In the genomic region with DNA sequence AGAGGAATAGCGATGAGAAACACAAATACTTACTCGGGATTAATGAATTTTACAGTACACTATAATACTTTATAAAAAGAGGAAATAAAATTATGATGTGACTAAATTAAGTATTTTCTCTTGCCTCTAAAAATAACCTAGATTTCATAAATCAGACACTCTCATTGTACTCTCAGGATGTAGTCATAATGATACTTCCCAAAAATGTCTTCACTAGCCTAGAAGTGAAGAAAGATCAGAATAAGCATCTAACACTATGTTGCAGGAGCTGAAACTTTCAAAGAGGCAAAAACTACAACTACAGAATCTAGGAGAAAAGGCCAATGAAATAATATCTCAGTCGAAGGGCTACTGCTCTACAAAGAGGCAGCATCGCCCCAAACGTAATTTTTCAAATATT, we compare ENCODE assay signal across 14 cellular contexts. TPM values are rescaled to one million over a fixed set of nuclear protein-coding genes. Genes with fewer than 3 reads are reported as not detected.
DNase-seq lines count a peak whose midpoint lies in the region; ATAC-seq and TF ChIP-seq lines count a peak whose summit lies in the region.
"Had no signal": no experiment of that assay in that cellular context is flagged by ENCODE, and none has a peak within 500 bp of the region (broad histone marks: within the 10 kb centered on the region; RNA-seq: fewer than 3 reads in every experiment).

No MANE protein-coding gene starts in this region.

- H3K27ac ChIP-seq in CD4-positive, alpha-beta T cell (ENCODE audit: low read depth, low read length) = no peak overlapping the region
- H3K27ac ChIP-seq in endodermal cell (ENCODE audit: low read depth, low read length) = no peak overlapping the region

- CTCF ChIA-PET in CD4-positive, alpha-beta T cell (lab: Charles Lee) = interaction anchor here (1.6 kb wide), 1 partner anchor 459 kb away, joined by 9 read pairs; no protein-coding TSS in a partner anchor
- CTCF ChIA-PET in activated CD8-positive, alpha-beta T cell treated with anti-CD3 and anti-CD28 coated beads for 36 hours (lab: Charles Lee) = interaction anchor here (1.3 kb wide), 1 partner anchor 24 kb away, joined by 3 read pairs; no protein-coding TSS in a partner anchor

- ATAC-seq in GM21526 (IDR thresholded peaks at IDR 0.05; ENCODE audit: low FRiP score, unreplicated experiment) (peak; percentile 76), HG03571 (IDR thresholded peaks at IDR 0.05; ENCODE audit: unreplicated experiment) (peak; percentile 47)
- no peak for ATAC-seq in CD4-positive, alpha-beta T cell (ENCODE audit: poor library complexity)
- no peak for ATAC-seq in activated CD8-positive, alpha-beta T cell treated with anti-CD3 and anti-CD28 coated beads for 36 hours
- no peak for ATAC-seq in stimulated activated naive CD8-positive, alpha-beta T cell treated with anti-CD3 and anti-CD28 coated beads, Interleukin-15, amount 100 ng/mL, for 72 hours

- no peaks in the 10 kb centered on the region for H3K27me3 ChIP-seq in CD4-positive, alpha-beta T cell (ENCODE audit: control insufficient read depth, insufficient read depth, low read length)
- H3K27me3 ChIP-seq in endodermal cell (ENCODE audit: control insufficient read depth, insufficient read depth, low read length, poor library complexity, severe bottlenecking) = no peaks in the 10 kb centered on the region

- WGBS in endodermal cell (ENCODE audit: insufficient coverage in 1 of 2, insufficient read length in 1 of 2), 2 experiments = 75% methylated on average over 2 of the region's 5 CpGs; no CpG with 5 or more reads in 1 of the 2 experiments

- H3K36me3 ChIP-seq in endodermal cell (ENCODE audit: control insufficient read depth, insufficient read depth, low read length) = no peaks in the 10 kb centered on the region

- no peaks in the 10 kb centered on the region for H3K27me3 Mint-ChIP-seq in CD4-positive, alpha-beta T cell
- H3K27me3 Mint-ChIP-seq in activated CD8-positive, alpha-beta T cell treated with anti-CD3 and anti-CD28 coated beads for 36 hours = no peaks in the 10 kb centered on the region
- H3K27me3 Mint-ChIP-seq in stimulated activated naive CD8-positive, alpha-beta T cell treated with anti-CD3 and anti-CD28 coated beads, Interleukin-15, amount 100 ng/mL, for 72 hours = no peaks in the 10 kb centered on the region
- no peaks in the 10 kb centered on the region for H3K27me3 Mint-ChIP-seq in endodermal cell (ENCODE audit: insufficient read depth)
- H3K27me3 Mint-ChIP-seq: activated naive CD8-positive, alpha-beta T cell had no signal

- H3K9me3 Mint-ChIP-seq in CD4-positive, alpha-beta T cell = no peaks in the 10 kb centered on the region
- no peaks in the 10 kb centered on the region for H3K9me3 Mint-ChIP-seq in activated CD8-positive, alpha-beta T cell treated with anti-CD3 and anti-CD28 coated beads for 36 hours
- no peaks in the 10 kb centered on the region for H3K9me3 Mint-ChIP-seq in stimulated activated naive CD8-positive, alpha-beta T cell treated with anti-CD3 and anti-CD28 coated beads, Interleukin-15, amount 100 ng/mL, for 72 hours
- no peaks in the 10 kb centered on the region for H3K9me3 Mint-ChIP-seq in endodermal cell
- H3K9me3 Mint-ChIP-seq: T-helper 1 cell treated with Interleukin-12 subunit alpha and Interleukin-12 subunit beta and Interleukin-4 antibody, amounts not matched to agents 30 μg/mL and 1 μg/mL, for 36 hours had no signal

- no peaks in the 10 kb centered on the region for H3K36me3 Mint-ChIP-seq in CD4-positive, alpha-beta T cell (ENCODE audit: low read depth)
- H3K36me3 Mint-ChIP-seq in activated CD8-positive, alpha-beta T cell treated with anti-CD3 and anti-CD28 coated beads for 36 hours (ENCODE audit: low read depth) = no peaks in the 10 kb centered on the region
- no peaks in the 10 kb centered on the region for H3K36me3 Mint-ChIP-seq in endodermal cell (ENCODE audit: low read depth)
- H3K36me3 Mint-ChIP-seq: activated naive CD8-positive, alpha-beta T cell had no signal

- DNase-seq in GM10266 (ENCODE audit: extremely low spot score) (peak; percentile 5), germinal center (ENCODE audit: low spot score) (peak; percentile 10), endodermal cell (no peak)
- DNase-seq in CD4-positive, alpha-beta T cell = no peak
- no peak for DNase-seq in activated CD8-positive, alpha-beta T cell treated with anti-CD3 and anti-CD28 coated beads for 36 hours
- DNase-seq in stimulated activated naive CD8-positive, alpha-beta T cell treated with anti-CD3 and anti-CD28 coated beads, Interleukin-15, amount 100 ng/mL, for 72 hours = no peak
- DNase-seq: activated T-cell treated with anti-CD3 and anti-CD28 coated beads, Interleukin-2, amount 50 U/mL, for 1 hour; effector CD4-positive, alpha-beta T cell; left colon; substantia nigra had no signal

- H3K4me1 Mint-ChIP-seq in CD4-positive, alpha-beta T cell (ENCODE audit: low read depth) = no peaks in the 10 kb centered on the region
- H3K4me1 Mint-ChIP-seq in activated CD8-positive, alpha-beta T cell treated with anti-CD3 and anti-CD28 coated beads for 36 hours (ENCODE audit: low read depth) = peaks cover 9% of the 10 kb centered on the region
- peaks cover 7% of the 10 kb centered on the region for H3K4me1 Mint-ChIP-seq in stimulated activated naive CD8-positive, alpha-beta T cell treated with anti-CD3 and anti-CD28 coated beads, Interleukin-15, amount 100 ng/mL, for 72 hours
- H3K4me1 Mint-ChIP-seq in endodermal cell = peaks cover 7% of the 10 kb centered on the region

- H3K4me3 Mint-ChIP-seq in CD4-positive, alpha-beta T cell = no peak overlapping the region
- no peak overlapping the region for H3K4me3 Mint-ChIP-seq in activated CD8-positive, alpha-beta T cell treated with anti-CD3 and anti-CD28 coated beads for 36 hours
- H3K4me3 Mint-ChIP-seq in stimulated activated naive CD8-positive, alpha-beta T cell treated with anti-CD3 and anti-CD28 coated beads, Interleukin-15, amount 100 ng/mL, for 72 hours = no peak overlapping the region
- H3K4me3 Mint-ChIP-seq in endodermal cell = no peak overlapping the region
- H3K4me3 Mint-ChIP-seq: activated naive CD8-positive, alpha-beta T cell; T-helper 1 cell treated with Interleukin-12 subunit alpha and Interleukin-12 subunit beta and Interleukin-4 antibody, amounts not matched to agents 30 μg/mL and 1 μg/mL, for 36 hours had no signal

- intact Hi-C loops in CD4-positive, alpha-beta T cell (cut with DNase I, micrococcal nuclease) = loop anchor here (5.0 to 10.0 kb wide), 3 partner anchors 229 to 1097 kb away; no protein-coding TSS in a partner anchor
- intact Hi-C loops in activated CD8-positive, alpha-beta T cell treated with anti-CD3 and anti-CD28 coated beads for 36 hours (cut with micrococcal nuclease) = loop anchor here (10.0 kb wide), 1 partner anchor 199 kb away; no protein-coding TSS in a partner anchor

- no peaks in the 10 kb centered on the region for H3K4me1 ChIP-seq in endodermal cell (ENCODE audit: control insufficient read depth, insufficient read depth, low read length)

- no peak overlapping the region for H3K27ac Mint-ChIP-seq in CD4-positive, alpha-beta T cell
- no peak overlapping the region for H3K27ac Mint-ChIP-seq in activated CD8-positive, alpha-beta T cell treated with anti-CD3 and anti-CD28 coated beads for 36 hours
- H3K27ac Mint-ChIP-seq in stimulated activated naive CD8-positive, alpha-beta T cell treated with anti-CD3 and anti-CD28 coated beads, Interleukin-15, amount 100 ng/mL, for 72 hours = no peak overlapping the region
- H3K27ac Mint-ChIP-seq in endodermal cell = no peak overlapping the region
- H3K27ac Mint-ChIP-seq: activated naive CD8-positive, alpha-beta T cell; T-helper 1 cell treated with Interleukin-12 subunit alpha and Interleukin-12 subunit beta and Interleukin-4 antibody, amounts not matched to agents 30 μg/mL and 1 μg/mL, for 36 hours had no signal

- no peak overlapping the region for H3K9ac ChIP-seq in endodermal cell (ENCODE audit: extremely low read depth, low read length, poor library complexity, severe bottlenecking)

- no peak overlapping the region for H3K4me3 ChIP-seq in endodermal cell (ENCODE audit: low read length)

- H3K9me3 ChIP-seq in CD4-positive, alpha-beta T cell (ENCODE audit: control insufficient read depth, low read length) = no peaks in the 10 kb centered on the region
- H3K9me3 ChIP-seq in endodermal cell (ENCODE audit: control insufficient read depth, low read length) = no peaks in the 10 kb centered on the region

- no peak for TF ChIP-seq CTCF in GM10266 (IDR thresholded peaks at IDR 0.05; ENCODE audit: control insufficient read depth, insufficient read depth, low read depth, missing control alignments)
- no peak for TF ChIP-seq CTCF in CD4-positive, alpha-beta T cell (IDR thresholded peaks at IDR 0.05)
- TF ChIP-seq CTCF in activated CD8-positive, alpha-beta T cell treated with anti-CD3 and anti-CD28 coated beads for 36 hours (IDR thresholded peaks at IDR 0.05) = no peak
- no peak for TF ChIP-seq CTCF in endodermal cell (conservative IDR thresholded peaks at IDR 0.05)

- POLR2A ChIA-PET in CD4-positive, alpha-beta T cell (lab: Charles Lee) = interaction anchor here (1.5 kb wide), 1 partner anchor 458 kb away, joined by 8 read pairs; no protein-coding TSS in a partner anchor
- POLR2A ChIA-PET in activated CD8-positive, alpha-beta T cell treated with anti-CD3 and anti-CD28 coated beads for 36 hours (lab: Charles Lee) = no interaction called here

RNA-seq across cellular contexts. Expression of a gene that starts 49.4 kb away (rescaled TPM):
- 10 to 100 TPM; 16.8 to 19.3 TPM for total RNA-seq in CD4-positive, alpha-beta T cell
- total RNA-seq in activated CD8-positive, alpha-beta T cell treated with anti-CD3 and anti-CD28 coated beads for 36 hours = 10 to 100 TPM; 19.3 to 23.7 TPM
- total RNA-seq in endodermal cell = 10 to 100 TPM; 23.5 to 30.4 TPM
- polyA plus RNA-seq in endodermal cell (2013, experiment 1 of 2) = 31.1 TPM
- polyA plus RNA-seq in endodermal cell (2013, experiment 2 of 2) = 30.4 TPM

Comparison
In these comparisons a context has a peak if more than half of its experiments do, and no peak if none do; other contexts are left out.
1. DNase-seq: peak in GM10266 (single experiment) and germinal center (single experiment); none in CD4-positive, alpha-beta T cell (0 of 10), activated CD8-positive, alpha-beta T cell treated with anti-CD3 and anti-CD28 coated beads for 36 hours (single experiment), stimulated activated naive CD8-positive, alpha-beta T cell treated with anti-CD3 and anti-CD28 coated beads, Interleukin-15, amount 100 ng/mL, for 72 hours (0 of 2) and endodermal cell (single experiment).
2. ATAC-seq: peak in GM21526 (single experiment) and HG03571 (single experiment); none in CD4-positive, alpha-beta T cell (single experiment), activated CD8-positive, alpha-beta T cell treated with anti-CD3 and anti-CD28 coated beads for 36 hours (single experiment) and stimulated activated naive CD8-positive, alpha-beta T cell treated with anti-CD3 and anti-CD28 coated beads, Interleukin-15, amount 100 ng/mL, for 72 hours (single experiment).